Comparison of ENCODE assay signal across 1 cellular context in genomic region chr11:70650075-70650909, GRCh38.
TF ChIP-seq lines count a peak whose summit lies in the region.

No MANE protein-coding gene starts in this region.

TF ChIP-seq in HepG2, 621 proteins besides CTCF, POLR2A, EP300 and RAD21 (continued from another document):
- TF ChIP-seq HBP1 (CRISPR knock-in tag; IDR thresholded peaks at IDR 0.05; ENCODE audit: low read depth) = peak; percentile 100
- TF ChIP-seq HMGXB3 (CRISPR knock-in tag; IDR thresholded peaks at IDR 0.05; ENCODE audit: borderline replicate concordance) = peak; percentile 98
- TF ChIP-seq GMEB1 (CRISPR knock-in tag; IDR thresholded peaks at IDR 0.05; ENCODE audit: borderline replicate concordance) = peak; percentile 54
- TF ChIP-seq PHF8 (CRISPR knock-in tag; IDR thresholded peaks at IDR 0.05) = peak; percentile 55; the same call in 1 of the 2 replicates
- TF ChIP-seq ZNF598 (CRISPR knock-in tag; IDR thresholded peaks at IDR 0.05; ENCODE audit: borderline replicate concordance) = peak; percentile 94
- TF ChIP-seq SMAD9 (CRISPR knock-in tag; IDR thresholded peaks at IDR 0.05) = peak; percentile 100
- peak; percentile 99 for TF ChIP-seq ZBED4 (CRISPR knock-in tag; IDR thresholded peaks at IDR 0.05; ENCODE audit: borderline replicate concordance)
- TF ChIP-seq TFAP4 (IDR thresholded peaks at IDR 0.05; ENCODE audit: borderline replicate concordance, low read depth) = peak; percentile 39; the same call in 1 of the 2 replicates
- peak; percentile 98; the same call in 1 of the 2 replicates for TF ChIP-seq ELK4 (CRISPR knock-in tag; IDR thresholded peaks at IDR 0.05; ENCODE audit: borderline replicate concordance)
- peak; percentile 95; the same call in 1 of the 2 replicates for TF ChIP-seq CENPBD1 (CRISPR knock-in tag; IDR thresholded peaks at IDR 0.05; ENCODE audit: borderline replicate concordance, low read depth)
- TF ChIP-seq HOXD1 (CRISPR knock-in tag; IDR thresholded peaks at IDR 0.05) = peak; percentile 99
- TF ChIP-seq ZBTB39 (CRISPR knock-in tag; IDR thresholded peaks at IDR 0.05) = peak; percentile 96
